ENCODE assay signal across 21 cellular contexts in the genomic region with DNA sequence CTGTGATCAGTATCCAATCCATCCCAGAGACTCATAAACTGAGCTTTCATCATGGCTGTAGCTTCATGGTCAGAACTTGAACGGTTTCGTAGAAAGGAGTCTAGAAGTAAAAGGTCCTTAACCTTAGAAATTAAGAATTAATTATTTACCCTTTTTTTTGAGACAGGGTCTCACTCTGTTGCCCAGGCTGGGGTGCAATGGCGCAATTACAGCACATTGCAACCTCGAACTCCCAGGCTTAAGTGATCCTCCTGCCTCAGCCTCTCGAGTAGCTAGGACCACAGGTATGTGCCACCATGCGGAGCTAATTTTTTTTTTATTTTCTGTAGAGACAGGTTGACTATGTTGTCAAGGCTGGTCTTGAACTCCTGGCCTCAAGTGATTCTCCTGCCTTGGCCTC. TPM values are rescaled to one million over a fixed set of nuclear protein-coding genes. Genes with fewer than 3 reads are reported as not detected.
DNase-seq lines count a peak whose midpoint lies in the region; ATAC-seq and TF ChIP-seq lines count a peak whose summit lies in the region.
"Had no signal": no experiment of that assay in that cellular context is flagged by ENCODE, and none has a peak within 500 bp of the region (broad histone marks: within the 10 kb centered on the region; RNA-seq: fewer than 3 reads in every experiment).

No MANE protein-coding gene starts in this region.

- H3K27me3 ChIP-seq in mammary epithelial cell (ENCODE audit: insufficient read depth, low read length) (no peaks in the 10 kb centered on the region), SJSA1 (replicated peaks) (no peaks in the 10 kb centered on the region), brain microvascular endothelial cell (replicated peaks) (no peaks in the 10 kb centered on the region), skeletal muscle satellite cell (ENCODE audit: control insufficient read depth, insufficient read depth, low read length) (no peaks in the 10 kb centered on the region), transverse colon (no peaks in the 10 kb centered on the region)
- H3K27me3 ChIP-seq: BE2C had no signal

- H3K36me3 Mint-ChIP-seq in MCF 10A (ENCODE audit: insufficient read depth, unreplicated experiment) = peaks cover 57% of the 10 kb centered on the region

- in situ Hi-C loops in mammary epithelial cell (cut with MboI; ENCODE audit: low sequenced_read_pairs in 2 of 2) = no loop called here
- in situ Hi-C loops in brain microvascular endothelial cell (cut with HindIII; ENCODE audit: low pct_ligation_motif_present, low sequenced_read_pairs) = no loop called here
- in situ Hi-C loops in transverse colon (cut with MboI; ENCODE audit: low pct_ligation_motif_present in 1 of 4, low pct_unique_long_range_greater_than_20kb in 1 of 4, low sequenced_read_pairs in 3 of 4) = no loop called here

- ATAC-seq in HG02610 (IDR thresholded peaks at IDR 0.05; ENCODE audit: unreplicated experiment) = no peak

- H3K4me3 ChIP-seq in mammary epithelial cell (replicated peaks in 1 of 3; ENCODE audit: insufficient read depth in 1 of 3, low read depth in 2 of 3, low read length in 3 of 3) (no peak overlapping the region), SJSA1 (no peak overlapping the region), brain microvascular endothelial cell (ENCODE audit: low read depth, low read length) (no peak overlapping the region), skeletal muscle satellite cell (ENCODE audit: low read length) (no peak overlapping the region), transverse colon (no peak overlapping the region)
- H3K4me3 ChIP-seq: SK-N-MC had no signal

- BruUV-seq in MCF 10A (replicated peaks; lab: Mats Ljungman, UMichigan) = no TSS peak
- BruUV-seq in mammary epithelial cell (replicated peaks; lab: Mats Ljungman, UMichigan) = no TSS peak

- WGBS in mammary epithelial cell (ENCODE audit: low coverage, missing lambda C conversion rate) = 96% methylated on average over 6 of the region's 6 CpGs
- 93 to 94% methylated on average over 6 of the region's 6 CpGs for WGBS in transverse colon (ENCODE audit: low coverage in 1 of 2), 2 donors

- intact Hi-C loops in MCF 10A (cut with micrococcal nuclease) = no loop called here
- intact Hi-C loops in mammary epithelial cell (cut with micrococcal nuclease) = no loop called here
- intact Hi-C loops in transverse colon (cut with DNase I; ENCODE audit: low total_unique reads) = no loop called here

- no peak overlapping the region for H3K4me2 ChIP-seq in mammary epithelial cell (ENCODE audit: insufficient read depth, low read depth, low read length)
- peak overlapping the region; percentile 67 for H3K4me2 ChIP-seq in skeletal muscle satellite cell (ENCODE audit: low read length)

- H3K36me3 ChIP-seq in mammary epithelial cell (ENCODE audit: insufficient read depth, low read length) (peaks cover 11% of the 10 kb centered on the region), SJSA1 (peaks cover 17% of the 10 kb centered on the region), brain microvascular endothelial cell (replicated peaks) (peaks cover 2% of the 10 kb centered on the region), skeletal muscle satellite cell (ENCODE audit: insufficient read depth, low read length) (peaks cover 7% of the 10 kb centered on the region), transverse colon (peaks cover 0 to 21% (median 9%) of the 10 kb centered on the region in 4 donors)

- DNase-seq in MCF 10A (ENCODE audit: unreplicated experiment) = no peak
- no peak for DNase-seq in mammary epithelial cell
- no peak for DNase-seq in SJSA1 (ENCODE audit: low read depth in 1 of 2, low spot score in 2 of 2)
- DNase-seq in brain microvascular endothelial cell = no peak
- DNase-seq in transverse colon = no peak
- no peak for DNase-seq in NCI-H128 (lab: John Stamatoyannopoulos, UW; ENCODE audit: unreplicated experiment)
- DNase-seq: 8988T; BE2C; Caco-2; CD4-positive, alpha-beta T cell; GDM1; GOT3; NCI-H1105; NCI-H1694; NCI-H2081 treated with DMSO at 0.1 percent for 48 hours; NCI-H446 treated with DMSO at 0.1 percent for 48 hours; NK-92 treated with Interleukin-12 subunit alpha and Interleukin-12 subunit beta, amount 100 ng/mL, for 24 hours; Right ventricle myocardium superior had no signal

- no peaks in the 10 kb centered on the region for H3K27me3 Mint-ChIP-seq in MCF 10A (ENCODE audit: insufficient read depth, unreplicated experiment)
- H3K27me3 Mint-ChIP-seq: CD4-positive, alpha-beta T cell had no signal

- H3K27ac ChIP-seq in mammary epithelial cell (ENCODE audit: insufficient read depth, low read depth, low read length) = no peak overlapping the region
- H3K27ac ChIP-seq in SJSA1 = peak overlapping the region; percentile 69; the same call in 1 of the 2 replicates
- peak overlapping the region; percentile 49 for H3K27ac ChIP-seq in brain microvascular endothelial cell
- no peak overlapping the region for H3K27ac ChIP-seq in transverse colon
- H3K27ac ChIP-seq: SK-N-MC had no signal

- H3K27ac Mint-ChIP-seq in MCF 10A (ENCODE audit: low read depth, unreplicated experiment) = peak overlapping the region; percentile 40
- H3K27ac Mint-ChIP-seq: CD4-positive, alpha-beta T cell had no signal

- dilution Hi-C loops in mammary epithelial cell (cut with HindIII; ENCODE audit: low sequenced_read_pairs) = no loop called here

- CTCF ChIA-PET in MCF 10A (lab: Yijun Ruan, JAX) = interaction anchor here (0.6 kb wide), 1 partner anchor 356 kb away, joined by 4 read pairs; no protein-coding TSS in a partner anchor
- CTCF ChIA-PET in mammary epithelial cell (lab: Charles Lee; ENCODE audit: low non-redundant PET) = no interaction called here

- no peak for TF ChIP-seq EP300 in transverse colon (IDR thresholded peaks at IDR 0.05; ENCODE audit: low read depth)

- H3K4me1 Mint-ChIP-seq in MCF 10A (ENCODE audit: insufficient read depth, unreplicated experiment) = peaks cover 11% of the 10 kb centered on the region

- TF ChIP-seq POLR2A in transverse colon (IDR thresholded peaks at IDR 0.05) = no peak

- no peak for TF ChIP-seq CTCF in MCF 10A (IDR thresholded peaks at IDR 0.05; ENCODE audit: unreplicated experiment)
- TF ChIP-seq CTCF in mammary epithelial cell (conservative IDR thresholded peaks at IDR 0.05 in 1 of 2, IDR thresholded peaks at IDR 0.05 in 1 of 2; ENCODE audit: extremely low read depth in 1 of 2, insufficient read depth in 1 of 2, low read depth in 1 of 2, low read length in 2 of 2) = no peak
- no peak for TF ChIP-seq CTCF in brain microvascular endothelial cell (IDR thresholded peaks at IDR 0.05; ENCODE audit: low read depth, low read length, missing control alignments)
- TF ChIP-seq CTCF in transverse colon (IDR thresholded peaks at IDR 0.05) = no peak

- H3K4me1 ChIP-seq in mammary epithelial cell (ENCODE audit: insufficient read depth, low read length) (no peaks in the 10 kb centered on the region), SJSA1 (replicated peaks) (peaks cover 12% of the 10 kb centered on the region), skeletal muscle satellite cell (ENCODE audit: control insufficient read depth, insufficient read depth, low read length) (peaks cover 12% of the 10 kb centered on the region), transverse colon (no peaks in the 10 kb centered on the region)
- H3K4me1 ChIP-seq: BE2C had no signal

- H3K9ac ChIP-seq in mammary epithelial cell (ENCODE audit: insufficient read depth, low read length) (no peak overlapping the region), skeletal muscle satellite cell (ENCODE audit: low read depth, low read length) (peak overlapping the region; percentile 11)

- no peaks in the 10 kb centered on the region for H3K9me3 Mint-ChIP-seq in MCF 10A (ENCODE audit: unreplicated experiment)
- H3K9me3 Mint-ChIP-seq: CD4-positive, alpha-beta T cell had no signal

- H4K20me1 ChIP-seq in mammary epithelial cell (ENCODE audit: insufficient read depth, low read length) = no peaks in the 10 kb centered on the region

- H3K4me3 Mint-ChIP-seq in MCF 10A (ENCODE audit: unreplicated experiment) = no peak overlapping the region
- H3K4me3 Mint-ChIP-seq: CD4-positive, alpha-beta T cell had no signal

- POLR2A ChIA-PET in MCF 10A (lab: Yijun Ruan, JAX) = interaction anchor here (0.6 to 1.8 kb wide), 5 partner anchors 13 to 725 kb away, joined by 3 to 5 read pairs (median 4); partner anchors contain the start of gene ATAD1

- no peaks in the 10 kb centered on the region for H3K9me3 ChIP-seq in mammary epithelial cell (replicated peaks; ENCODE audit: insufficient read depth, low read length)
- H3K9me3 ChIP-seq in SJSA1 (replicated peaks) = 0 out of 2 replicates have a peak, but pooled peaks cover 3% of the 10 kb centered on the region
- no peaks in the 10 kb centered on the region for H3K9me3 ChIP-seq in skeletal muscle satellite cell (replicated peaks; ENCODE audit: low read length)
- H3K9me3 ChIP-seq in transverse colon = no peaks in the 10 kb centered on the region
- H3K9me3 ChIP-seq: BE2C, Caco-2 had no signal

- peaks cover 22% of the 10 kb centered on the region for H3K79me2 ChIP-seq in mammary epithelial cell (ENCODE audit: insufficient read depth, low read length)

- no peak overlapping the region for H2AFZ ChIP-seq in mammary epithelial cell (ENCODE audit: low read depth, low read length)

RNA-seq across cellular contexts. Expression of gene ATAD1, which starts 41.7 kb away (rescaled TPM):
- 75.2 and 80.7 TPM in 2 replicates for total RNA-seq in MCF 10A (2022)
- total RNA-seq in mammary epithelial cell = 10 to 100 TPM; 57.5 to 73.7 TPM
- polyA plus RNA-seq in mammary epithelial cell = 17.9 TPM
- polyA minus RNA-seq in mammary epithelial cell = 23.0 TPM
- total RNA-seq in SJSA1 (2014; rRNA removed; shearing (Covaris generic)) = 46.2 and 63.7 TPM in 2 replicates
- 39.3 TPM in 2 replicates for total RNA-seq in skeletal muscle satellite cell (2012; rRNA removed)
- 10 to 100 TPM in 3 of 4 donors, 1 to 10 TPM in 1; 8.6 to 43.5 (median 35.8) TPM for total RNA-seq in transverse colon

Comparison
In these comparisons a context has a peak if more than half of its experiments do, and no peak if none do; other contexts are left out.
1. H3K27ac ChIP-seq: peak in SJSA1 (single experiment) and brain microvascular endothelial cell (single experiment); none in mammary epithelial cell (single experiment) and transverse colon (0 of 4).